ENCODE assay signal across 1 cellular context in genomic region chr17:21042434-21043295, GRCh38.
TF ChIP-seq lines count a peak whose summit lies in the region.

Gene USP22 (minus strand): TSS chr17:21043011. CDS start chr17:21042835, 176 bp downstream.

TF ChIP-seq in K562, 482 proteins besides CTCF, POLR2A, EP300 and RAD21 (continued from another document and continues in another):
- TF ChIP-seq, protein P1, sequence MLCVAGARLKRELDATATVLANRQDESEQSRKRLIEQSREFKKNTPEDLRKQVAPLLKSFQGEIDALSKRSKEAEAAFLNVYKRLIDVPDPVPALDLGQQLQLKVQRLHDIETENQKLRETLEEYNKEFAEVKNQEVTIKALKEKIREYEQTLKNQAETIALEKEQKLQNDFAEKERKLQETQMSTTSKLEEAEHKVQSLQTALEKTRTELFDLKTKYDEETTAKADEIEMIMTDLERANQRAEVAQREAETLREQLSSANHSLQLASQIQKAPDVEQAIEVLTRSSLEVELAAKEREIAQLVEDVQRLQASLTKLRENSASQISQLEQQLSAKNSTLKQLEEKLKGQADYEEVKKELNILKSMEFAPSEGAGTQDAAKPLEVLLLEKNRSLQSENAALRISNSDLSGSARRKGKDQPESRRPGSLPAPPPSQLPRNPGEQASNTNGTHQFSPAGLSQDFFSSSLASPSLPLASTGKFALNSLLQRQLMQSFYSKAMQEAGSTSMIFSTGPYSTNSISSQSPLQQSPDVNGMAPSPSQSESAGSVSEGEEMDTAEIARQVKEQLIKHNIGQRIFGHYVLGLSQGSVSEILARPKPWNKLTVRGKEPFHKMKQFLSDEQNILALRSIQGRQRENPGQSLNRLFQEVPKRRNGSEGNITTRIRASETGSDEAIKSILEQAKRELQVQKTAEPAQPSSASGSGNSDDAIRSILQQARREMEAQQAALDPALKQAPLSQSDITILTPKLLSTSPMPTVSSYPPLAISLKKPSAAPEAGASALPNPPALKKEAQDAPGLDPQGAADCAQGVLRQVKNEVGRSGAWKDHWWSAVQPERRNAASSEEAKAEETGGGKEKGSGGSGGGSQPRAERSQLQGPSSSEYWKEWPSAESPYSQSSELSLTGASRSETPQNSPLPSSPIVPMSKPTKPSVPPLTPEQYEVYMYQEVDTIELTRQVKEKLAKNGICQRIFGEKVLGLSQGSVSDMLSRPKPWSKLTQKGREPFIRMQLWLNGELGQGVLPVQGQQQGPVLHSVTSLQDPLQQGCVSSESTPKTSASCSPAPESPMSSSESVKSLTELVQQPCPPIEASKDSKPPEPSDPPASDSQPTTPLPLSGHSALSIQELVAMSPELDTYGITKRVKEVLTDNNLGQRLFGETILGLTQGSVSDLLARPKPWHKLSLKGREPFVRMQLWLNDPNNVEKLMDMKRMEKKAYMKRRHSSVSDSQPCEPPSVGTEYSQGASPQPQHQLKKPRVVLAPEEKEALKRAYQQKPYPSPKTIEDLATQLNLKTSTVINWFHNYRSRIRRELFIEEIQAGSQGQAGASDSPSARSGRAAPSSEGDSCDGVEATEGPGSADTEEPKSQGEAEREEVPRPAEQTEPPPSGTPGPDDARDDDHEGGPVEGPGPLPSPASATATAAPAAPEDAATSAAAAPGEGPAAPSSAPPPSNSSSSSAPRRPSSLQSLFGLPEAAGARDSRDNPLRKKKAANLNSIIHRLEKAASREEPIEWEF (CRISPR knock-in tag; IDR thresholded peaks at IDR 0.05): no peak
- TF ChIP-seq CAMTA2 (CRISPR knock-in tag; conservative IDR thresholded peaks at IDR 0.05): no peak
- TF ChIP-seq BACH1 (tag; IDR thresholded peaks at IDR 0.05): no peak
- no peak for TF ChIP-seq SMAD2 (IDR thresholded peaks at IDR 0.05; ENCODE audit: low read depth, low read length)
- TF ChIP-seq MCM2 (IDR thresholded peaks at IDR 0.05; ENCODE audit: low read depth): no peak
- no peak for TF ChIP-seq NFXL1 (CRISPR knock-in tag; IDR thresholded peaks at IDR 0.05)
- TF ChIP-seq, protein P2, sequence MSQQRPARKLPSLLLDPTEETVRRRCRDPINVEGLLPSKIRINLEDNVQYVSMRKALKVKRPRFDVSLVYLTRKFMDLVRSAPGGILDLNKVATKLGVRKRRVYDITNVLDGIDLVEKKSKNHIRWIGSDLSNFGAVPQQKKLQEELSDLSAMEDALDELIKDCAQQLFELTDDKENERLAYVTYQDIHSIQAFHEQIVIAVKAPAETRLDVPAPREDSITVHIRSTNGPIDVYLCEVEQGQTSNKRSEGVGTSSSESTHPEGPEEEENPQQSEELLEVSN (IDR thresholded peaks at IDR 0.05; ENCODE audit: borderline replicate concordance in 1 of 2, extremely low read depth in 1 of 2, insufficient read depth in 1 of 2, insufficient read length in 1 of 2, low read depth in 1 of 2, low read length in 1 of 2, poor library complexity in 1 of 2, severe bottlenecking in 1 of 2): peak in 1 of 2 experiments; percentile 12
- no peak for TF ChIP-seq SMC3 (conservative IDR thresholded peaks at IDR 0.05; ENCODE audit: insufficient read depth, low read depth, low read length)
- no peak for TF ChIP-seq MTF1 (CRISPR knock-in tag; IDR thresholded peaks at IDR 0.05; ENCODE audit: borderline replicate concordance)
- no peak for TF ChIP-seq ZNF212 (CRISPR knock-in tag; IDR thresholded peaks at IDR 0.05)
- peak in 1 of 2 experiments; percentile 35; a peak in 1 of 4 replicates for TF ChIP-seq ETV6 (IDR thresholded peaks at IDR 0.05; ENCODE audit: borderline replicate concordance in 1 of 2, low read depth in 2 of 2, low read length in 1 of 2)
- TF ChIP-seq ETV6 (CRISPR knock-in tag; IDR thresholded peaks at IDR 0.05; ENCODE audit: borderline replicate concordance): no peak
- peak; percentile 52; the same call in 1 of the 2 replicates for TF ChIP-seq REST (CRISPR knock-in tag; IDR thresholded peaks at IDR 0.05; ENCODE audit: low read depth)
- TF ChIP-seq SIN3B (IDR thresholded peaks at IDR 0.05; ENCODE audit: low read depth): peak; percentile 50; the same call in 1 of the 2 replicates
- TF ChIP-seq, protein P3, sequence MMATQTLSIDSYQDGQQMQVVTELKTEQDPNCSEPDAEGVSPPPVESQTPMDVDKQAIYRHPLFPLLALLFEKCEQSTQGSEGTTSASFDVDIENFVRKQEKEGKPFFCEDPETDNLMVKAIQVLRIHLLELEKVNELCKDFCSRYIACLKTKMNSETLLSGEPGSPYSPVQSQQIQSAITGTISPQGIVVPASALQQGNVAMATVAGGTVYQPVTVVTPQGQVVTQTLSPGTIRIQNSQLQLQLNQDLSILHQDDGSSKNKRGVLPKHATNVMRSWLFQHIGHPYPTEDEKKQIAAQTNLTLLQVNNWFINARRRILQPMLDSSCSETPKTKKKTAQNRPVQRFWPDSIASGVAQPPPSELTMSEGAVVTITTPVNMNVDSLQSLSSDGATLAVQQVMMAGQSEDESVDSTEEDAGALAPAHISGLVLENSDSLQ (IDR thresholded peaks at IDR 0.05): no peak
- TF ChIP-seq ERF (CRISPR knock-in tag; IDR thresholded peaks at IDR 0.05): peak; percentile 29; the same call in 1 of the 2 replicates
- TF ChIP-seq ELF1 (tag; IDR thresholded peaks at IDR 0.05): no peak
- TF ChIP-seq ELF2 (CRISPR knock-in tag; IDR thresholded peaks at IDR 0.05): no peak
- no peak for TF ChIP-seq PHF20 (IDR thresholded peaks at IDR 0.05; ENCODE audit: partially characterized antibody)
- TF ChIP-seq POLR2B (IDR thresholded peaks at IDR 0.05; ENCODE audit: low read depth, partially characterized antibody): no peak
- no peak for TF ChIP-seq HSF4 (CRISPR knock-in tag; IDR thresholded peaks at IDR 0.05; ENCODE audit: borderline replicate concordance)
- TF ChIP-seq, protein P4, sequence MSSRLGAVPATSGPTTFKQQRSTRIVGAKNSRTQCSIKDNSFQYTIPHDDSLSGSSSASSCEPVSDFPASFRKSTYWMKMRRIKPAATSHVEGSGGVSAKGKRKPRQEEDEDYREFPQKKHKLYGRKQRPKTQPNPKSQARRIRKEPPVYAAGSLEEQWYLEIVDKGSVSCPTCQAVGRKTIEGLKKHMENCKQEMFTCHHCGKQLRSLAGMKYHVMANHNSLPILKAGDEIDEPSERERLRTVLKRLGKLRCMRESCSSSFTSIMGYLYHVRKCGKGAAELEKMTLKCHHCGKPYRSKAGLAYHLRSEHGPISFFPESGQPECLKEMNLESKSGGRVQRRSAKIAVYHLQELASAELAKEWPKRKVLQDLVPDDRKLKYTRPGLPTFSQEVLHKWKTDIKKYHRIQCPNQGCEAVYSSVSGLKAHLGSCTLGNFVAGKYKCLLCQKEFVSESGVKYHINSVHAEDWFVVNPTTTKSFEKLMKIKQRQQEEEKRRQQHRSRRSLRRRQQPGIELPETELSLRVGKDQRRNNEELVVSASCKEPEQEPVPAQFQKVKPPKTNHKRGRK (tag; IDR thresholded peaks at IDR 0.05): 0 out of 2 replicates have a peak, but pooled peaks have one; percentile 21
- no peak for TF ChIP-seq GMEB1 (CRISPR knock-in tag; IDR thresholded peaks at IDR 0.05)
- TF ChIP-seq ZKSCAN3 (CRISPR knock-in tag; IDR thresholded peaks at IDR 0.05): no peak
- no peak for TF ChIP-seq FOXA1 (IDR thresholded peaks at IDR 0.05; ENCODE audit: borderline replicate concordance)
- no peak for TF ChIP-seq CC2D1A (IDR thresholded peaks at IDR 0.05)
- TF ChIP-seq CHD2 (IDR thresholded peaks at IDR 0.05; ENCODE audit: low read depth, low read length): peak; percentile 85
- peak; percentile 46; the same call in 1 of the 2 replicates for TF ChIP-seq ZBTB7A (IDR thresholded peaks at IDR 0.05; ENCODE audit: borderline replicate concordance, control insufficient read depth, low read depth, low read length)
- no peak for TF ChIP-seq ZNF561 (CRISPR knock-in tag; conservative IDR thresholded peaks at IDR 0.05)
- no peak; the same call in 1 of the 2 replicates for TF ChIP-seq ZNF644 (tag; IDR thresholded peaks at IDR 0.05; ENCODE audit: low read depth)
- TF ChIP-seq JUNB (CRISPR knock-in tag; conservative IDR thresholded peaks at IDR 0.05): no peak
- TF ChIP-seq ZNF282 (CRISPR knock-in tag; IDR thresholded peaks at IDR 0.05): no peak
- TF ChIP-seq ZNF764 (CRISPR knock-in tag; IDR thresholded peaks at IDR 0.05; ENCODE audit: low read depth): no peak
- TF ChIP-seq FOXP1 (CRISPR knock-in tag; IDR thresholded peaks at IDR 0.05): peak; percentile 64; the same call in 1 of the 2 replicates
- TF ChIP-seq ILF3 (IDR thresholded peaks at IDR 0.05; ENCODE audit: borderline replicate concordance): no peak
- no peak for TF ChIP-seq ZNF121 (CRISPR knock-in tag; conservative IDR thresholded peaks at IDR 0.05)
- TF ChIP-seq RFX5 (IDR thresholded peaks at IDR 0.05; ENCODE audit: low read depth, low read length): no peak
- no peak for TF ChIP-seq HMG20A (CRISPR knock-in tag; conservative IDR thresholded peaks at IDR 0.05)
- no peak for TF ChIP-seq CGGBP1 (CRISPR knock-in tag; IDR thresholded peaks at IDR 0.05)
- TF ChIP-seq, protein P5, sequence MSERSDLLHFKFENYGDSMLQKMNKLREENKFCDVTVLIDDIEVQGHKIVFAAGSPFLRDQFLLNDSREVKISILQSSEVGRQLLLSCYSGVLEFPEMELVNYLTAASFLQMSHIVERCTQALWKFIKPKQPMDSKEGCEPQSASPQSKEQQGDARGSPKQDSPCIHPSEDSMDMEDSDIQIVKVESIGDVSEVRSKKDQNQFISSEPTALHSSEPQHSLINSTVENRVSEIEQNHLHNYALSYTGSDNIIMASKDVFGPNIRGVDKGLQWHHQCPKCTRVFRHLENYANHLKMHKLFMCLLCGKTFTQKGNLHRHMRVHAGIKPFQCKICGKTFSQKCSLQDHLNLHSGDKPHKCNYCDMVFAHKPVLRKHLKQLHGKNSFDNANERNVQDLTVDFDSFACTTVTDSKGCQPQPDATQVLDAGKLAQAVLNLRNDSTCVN (CRISPR knock-in tag; IDR thresholded peaks at IDR 0.05): no peak
- no peak for TF ChIP-seq CBX1 (IDR thresholded peaks at IDR 0.05; ENCODE audit: low read depth)
- TF ChIP-seq SNRNP70 (optimal IDR thresholded peaks at IDR 0.05; ENCODE audit: low read depth, low read length): no peak
- TF ChIP-seq ARNT (IDR thresholded peaks at IDR 0.05): no peak
- no peak for TF ChIP-seq RFX1 (IDR thresholded peaks at IDR 0.05)
- TF ChIP-seq L3MBTL2 (IDR thresholded peaks at IDR 0.05): peak; percentile 50; the same call in 1 of the 2 replicates
- TF ChIP-seq, protein P6, sequence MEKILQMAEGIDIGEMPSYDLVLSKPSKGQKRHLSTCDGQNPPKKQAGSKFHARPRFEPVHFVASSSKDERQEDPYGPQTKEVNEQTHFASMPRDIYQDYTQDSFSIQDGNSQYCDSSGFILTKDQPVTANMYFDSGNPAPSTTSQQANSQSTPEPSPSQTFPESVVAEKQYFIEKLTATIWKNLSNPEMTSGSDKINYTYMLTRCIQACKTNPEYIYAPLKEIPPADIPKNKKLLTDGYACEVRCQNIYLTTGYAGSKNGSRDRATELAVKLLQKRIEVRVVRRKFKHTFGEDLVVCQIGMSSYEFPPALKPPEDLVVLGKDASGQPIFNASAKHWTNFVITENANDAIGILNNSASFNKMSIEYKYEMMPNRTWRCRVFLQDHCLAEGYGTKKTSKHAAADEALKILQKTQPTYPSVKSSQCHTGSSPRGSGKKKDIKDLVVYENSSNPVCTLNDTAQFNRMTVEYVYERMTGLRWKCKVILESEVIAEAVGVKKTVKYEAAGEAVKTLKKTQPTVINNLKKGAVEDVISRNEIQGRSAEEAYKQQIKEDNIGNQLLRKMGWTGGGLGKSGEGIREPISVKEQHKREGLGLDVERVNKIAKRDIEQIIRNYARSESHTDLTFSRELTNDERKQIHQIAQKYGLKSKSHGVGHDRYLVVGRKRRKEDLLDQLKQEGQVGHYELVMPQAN (IDR thresholded peaks at IDR 0.05; ENCODE audit: borderline replicate concordance): no peak
- no peak for TF ChIP-seq SMAD1 (IDR thresholded peaks at IDR 0.05; ENCODE audit: low read depth, low read length, partially characterized antibody)
- TF ChIP-seq, protein P7, sequence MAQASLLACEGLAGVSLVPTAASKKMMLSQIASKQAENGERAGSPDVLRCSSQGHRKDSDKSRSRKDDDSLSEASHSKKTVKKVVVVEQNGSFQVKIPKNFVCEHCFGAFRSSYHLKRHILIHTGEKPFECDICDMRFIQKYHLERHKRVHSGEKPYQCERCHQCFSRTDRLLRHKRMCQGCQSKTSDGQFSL (CRISPR knock-in tag; IDR thresholded peaks at IDR 0.05): peak; percentile 90
- TF ChIP-seq, protein P7 (tag; IDR thresholded peaks at IDR 0.05): peak in 1 of 2 experiments; percentile 97; a peak in 2 of 4 replicates
- TF ChIP-seq ZNF57 (CRISPR knock-in tag; IDR thresholded peaks at IDR 0.05): no peak
